In the genomic region with DNA sequence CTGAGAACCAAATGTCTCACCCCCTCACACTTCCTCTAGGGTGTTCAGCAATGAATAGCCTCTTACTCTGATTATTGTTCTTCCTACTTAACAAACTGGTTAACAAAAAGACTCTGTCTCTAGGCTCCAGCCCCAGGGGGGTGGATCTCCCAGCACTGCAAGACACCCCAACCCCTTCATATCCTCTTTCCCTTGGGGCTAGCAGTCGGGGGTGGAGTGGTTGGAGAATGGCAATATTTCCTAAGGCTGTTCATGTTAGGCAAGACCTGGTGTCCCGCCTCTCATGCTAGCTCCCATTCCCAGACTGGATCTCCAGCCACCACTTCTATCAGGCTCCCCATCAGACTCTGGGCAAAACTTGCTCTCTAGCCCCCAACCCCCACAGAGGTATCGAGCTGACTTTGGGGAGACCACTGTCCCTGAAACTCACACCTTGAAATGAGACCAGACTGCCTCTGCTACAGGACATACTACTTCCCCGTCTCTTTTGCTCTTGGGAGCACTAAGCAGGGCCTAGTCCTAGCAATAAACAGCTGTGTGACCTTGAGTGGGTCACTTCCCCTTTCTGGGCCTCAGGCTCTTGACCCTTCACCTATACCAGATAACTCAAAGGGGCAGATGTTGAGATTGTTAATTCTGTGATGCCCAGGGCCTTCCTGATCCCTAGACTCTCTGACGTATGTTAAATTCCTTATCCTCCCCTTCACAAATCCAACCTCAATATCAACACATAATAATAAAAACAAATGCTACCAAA, we compare ENCODE assay signal across 1 cellular context.
TF ChIP-seq lines count a peak whose summit lies in the region.

No MANE protein-coding gene starts in this region.

TF ChIP-seq in HepG2, 621 proteins besides CTCF, POLR2A, EP300 and RAD21 (continues in another document):
- TF ChIP-seq ZNF501 (CRISPR knock-in tag; IDR thresholded peaks at IDR 0.05), result no peak
- peak; percentile 38; the same call in 1 of the 2 replicates for TF ChIP-seq RARA (CRISPR knock-in tag; IDR thresholded peaks at IDR 0.05)
- TF ChIP-seq SAP130 (CRISPR knock-in tag; IDR thresholded peaks at IDR 0.05; ENCODE audit: low read depth), result peak; percentile 32; the same call in 1 of the 2 replicates
- TF ChIP-seq ZNF318 (CRISPR knock-in tag; IDR thresholded peaks at IDR 0.05), result no peak
- no peak for TF ChIP-seq ZNF775 (CRISPR knock-in tag; IDR thresholded peaks at IDR 0.05; ENCODE audit: borderline replicate concordance)
- no peak for TF ChIP-seq NFE2L1 (CRISPR knock-in tag; IDR thresholded peaks at IDR 0.05; ENCODE audit: borderline replicate concordance)
- TF ChIP-seq, protein P1, sequence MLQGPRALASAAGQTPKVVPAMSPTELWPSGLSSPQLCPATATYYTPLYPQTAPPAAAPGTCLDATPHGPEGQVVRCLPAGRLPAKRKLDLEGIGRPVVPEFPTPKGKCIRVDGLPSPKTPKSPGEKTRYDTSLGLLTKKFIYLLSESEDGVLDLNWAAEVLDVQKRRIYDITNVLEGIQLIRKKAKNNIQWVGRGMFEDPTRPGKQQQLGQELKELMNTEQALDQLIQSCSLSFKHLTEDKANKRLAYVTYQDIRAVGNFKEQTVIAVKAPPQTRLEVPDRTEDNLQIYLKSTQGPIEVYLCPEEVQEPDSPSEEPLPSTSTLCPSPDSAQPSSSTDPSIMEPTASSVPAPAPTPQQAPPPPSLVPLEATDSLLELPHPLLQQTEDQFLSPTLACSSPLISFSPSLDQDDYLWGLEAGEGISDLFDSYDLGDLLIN (CRISPR knock-in tag; IDR thresholded peaks at IDR 0.05; ENCODE audit: borderline replicate concordance), result no peak
- 0 out of 2 replicates have a peak, but pooled peaks have one; percentile 22 for TF ChIP-seq ETV5 (CRISPR knock-in tag; IDR thresholded peaks at IDR 0.05; ENCODE audit: borderline replicate concordance)
- TF ChIP-seq SMAD1 (CRISPR knock-in tag; IDR thresholded peaks at IDR 0.05; ENCODE audit: borderline replicate concordance, low read depth), result no peak
- TF ChIP-seq ZEB1 (IDR thresholded peaks at IDR 0.05; ENCODE audit: insufficient replicate concordance, low read depth), result no peak
- TF ChIP-seq ZNF225 (CRISPR knock-in tag; IDR thresholded peaks at IDR 0.05), result no peak
- TF ChIP-seq RFXANK (CRISPR knock-in tag; IDR thresholded peaks at IDR 0.05), result no peak
- TF ChIP-seq FOXC1 (CRISPR knock-in tag; IDR thresholded peaks at IDR 0.05; ENCODE audit: borderline replicate concordance), result no peak
- TF ChIP-seq ZSCAN25 (CRISPR knock-in tag; IDR thresholded peaks at IDR 0.05), result no peak
- peak; percentile 92 for TF ChIP-seq RXRB (CRISPR knock-in tag; IDR thresholded peaks at IDR 0.05; ENCODE audit: borderline replicate concordance)
- TF ChIP-seq ZNF264 (CRISPR knock-in tag; IDR thresholded peaks at IDR 0.05), result no peak
- TF ChIP-seq RXRA (CRISPR knock-in tag; IDR thresholded peaks at IDR 0.05), result peak; percentile 43; the same call in 1 of the 2 replicates
- TF ChIP-seq SOX5 (CRISPR knock-in tag; IDR thresholded peaks at IDR 0.05; ENCODE audit: borderline replicate concordance), result 0 out of 2 replicates have a peak, but pooled peaks have one; percentile 18
- no peak for TF ChIP-seq ZNF333 (CRISPR knock-in tag; IDR thresholded peaks at IDR 0.05; ENCODE audit: borderline replicate concordance)
- TF ChIP-seq FUBP1 (CRISPR knock-in tag; IDR thresholded peaks at IDR 0.05; ENCODE audit: borderline replicate concordance), result no peak
- no peak for TF ChIP-seq EED (CRISPR knock-in tag; IDR thresholded peaks at IDR 0.05)
- TF ChIP-seq FIP1L1 (IDR thresholded peaks at IDR 0.05; ENCODE audit: borderline replicate concordance, insufficient read depth, low read depth, low read length), result no peak
- TF ChIP-seq TARDBP (CRISPR knock-in tag; IDR thresholded peaks at IDR 0.05), result peak; percentile 63; the same call in 1 of the 2 replicates
- TF ChIP-seq ZMYM3 (CRISPR knock-in tag; IDR thresholded peaks at IDR 0.05), result peak; percentile 63; the same call in 1 of the 2 replicates
- TF ChIP-seq BCL6 (CRISPR knock-in tag; IDR thresholded peaks at IDR 0.05), result peak; percentile 35; the same call in 1 of the 2 replicates
- TF ChIP-seq, protein P2, sequence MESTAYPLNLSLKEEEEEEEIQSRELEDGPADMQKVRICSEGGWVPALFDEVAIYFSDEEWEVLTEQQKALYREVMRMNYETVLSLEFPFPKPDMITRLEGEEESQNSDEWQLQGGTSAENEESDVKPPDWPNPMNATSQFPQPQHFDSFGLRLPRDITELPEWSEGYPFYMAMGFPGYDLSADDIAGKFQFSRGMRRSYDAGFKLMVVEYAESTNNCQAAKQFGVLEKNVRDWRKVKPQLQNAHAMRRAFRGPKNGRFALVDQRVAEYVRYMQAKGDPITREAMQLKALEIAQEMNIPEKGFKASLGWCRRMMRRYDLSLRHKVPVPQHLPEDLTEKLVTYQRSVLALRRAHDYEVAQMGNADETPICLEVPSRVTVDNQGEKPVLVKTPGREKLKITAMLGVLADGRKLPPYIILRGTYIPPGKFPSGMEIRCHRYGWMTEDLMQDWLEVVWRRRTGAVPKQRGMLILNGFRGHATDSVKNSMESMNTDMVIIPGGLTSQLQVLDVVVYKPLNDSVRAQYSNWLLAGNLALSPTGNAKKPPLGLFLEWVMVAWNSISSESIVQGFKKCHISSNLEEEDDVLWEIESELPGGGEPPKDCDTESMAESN (CRISPR knock-in tag; conservative IDR thresholded peaks at IDR 0.05), result no peak
- TF ChIP-seq, protein P3, sequence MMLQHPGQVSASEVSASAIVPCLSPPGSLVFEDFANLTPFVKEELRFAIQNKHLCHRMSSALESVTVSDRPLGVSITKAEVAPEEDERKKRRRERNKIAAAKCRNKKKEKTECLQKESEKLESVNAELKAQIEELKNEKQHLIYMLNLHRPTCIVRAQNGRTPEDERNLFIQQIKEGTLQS (CRISPR knock-in tag; IDR thresholded peaks at IDR 0.05), result no peak
- TF ChIP-seq ATF7-NPFF (CRISPR knock-in tag; IDR thresholded peaks at IDR 0.05; ENCODE audit: low read depth), result no peak
- no peak for TF ChIP-seq GATAD1 (CRISPR knock-in tag; IDR thresholded peaks at IDR 0.05)
- TF ChIP-seq, protein P4, sequence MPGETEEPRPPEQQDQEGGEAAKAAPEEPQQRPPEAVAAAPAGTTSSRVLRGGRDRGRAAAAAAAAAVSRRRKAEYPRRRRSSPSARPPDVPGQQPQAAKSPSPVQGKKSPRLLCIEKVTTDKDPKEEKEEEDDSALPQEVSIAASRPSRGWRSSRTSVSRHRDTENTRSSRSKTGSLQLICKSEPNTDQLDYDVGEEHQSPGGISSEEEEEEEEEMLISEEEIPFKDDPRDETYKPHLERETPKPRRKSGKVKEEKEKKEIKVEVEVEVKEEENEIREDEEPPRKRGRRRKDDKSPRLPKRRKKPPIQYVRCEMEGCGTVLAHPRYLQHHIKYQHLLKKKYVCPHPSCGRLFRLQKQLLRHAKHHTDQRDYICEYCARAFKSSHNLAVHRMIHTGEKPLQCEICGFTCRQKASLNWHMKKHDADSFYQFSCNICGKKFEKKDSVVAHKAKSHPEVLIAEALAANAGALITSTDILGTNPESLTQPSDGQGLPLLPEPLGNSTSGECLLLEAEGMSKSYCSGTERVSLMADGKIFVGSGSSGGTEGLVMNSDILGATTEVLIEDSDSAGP (CRISPR knock-in tag; IDR thresholded peaks at IDR 0.05; ENCODE audit: borderline replicate concordance), result 0 out of 2 replicates have a peak, but pooled peaks have one; percentile 35
- TF ChIP-seq ZFP90 (CRISPR knock-in tag; IDR thresholded peaks at IDR 0.05; ENCODE audit: borderline replicate concordance), result no peak
- no peak for TF ChIP-seq SRSF4 (IDR thresholded peaks at IDR 0.05; ENCODE audit: low read depth, low read length, poor library complexity, severe bottlenecking)
- TF ChIP-seq, protein P5, sequence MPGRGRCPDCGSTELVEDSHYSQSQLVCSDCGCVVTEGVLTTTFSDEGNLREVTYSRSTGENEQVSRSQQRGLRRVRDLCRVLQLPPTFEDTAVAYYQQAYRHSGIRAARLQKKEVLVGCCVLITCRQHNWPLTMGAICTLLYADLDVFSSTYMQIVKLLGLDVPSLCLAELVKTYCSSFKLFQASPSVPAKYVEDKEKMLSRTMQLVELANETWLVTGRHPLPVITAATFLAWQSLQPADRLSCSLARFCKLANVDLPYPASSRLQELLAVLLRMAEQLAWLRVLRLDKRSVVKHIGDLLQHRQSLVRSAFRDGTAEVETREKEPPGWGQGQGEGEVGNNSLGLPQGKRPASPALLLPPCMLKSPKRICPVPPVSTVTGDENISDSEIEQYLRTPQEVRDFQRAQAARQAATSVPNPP (CRISPR knock-in tag; IDR thresholded peaks at IDR 0.05), result no peak
- TF ChIP-seq JUND (CRISPR knock-in tag; IDR thresholded peaks at IDR 0.05), result no peak
- TF ChIP-seq USF2 (IDR thresholded peaks at IDR 0.05; ENCODE audit: low read depth, low read length), result no peak
- TF ChIP-seq USF2 (CRISPR knock-in tag; IDR thresholded peaks at IDR 0.05; ENCODE audit: borderline replicate concordance), result no peak
- no peak for TF ChIP-seq CREM (IDR thresholded peaks at IDR 0.05)
- no peak for TF ChIP-seq CREM (CRISPR knock-in tag; IDR thresholded peaks at IDR 0.05)
- TF ChIP-seq ZNF644 (CRISPR knock-in tag; IDR thresholded peaks at IDR 0.05; ENCODE audit: low read depth), result no peak
- no peak for TF ChIP-seq SIX4 (CRISPR knock-in tag; IDR thresholded peaks at IDR 0.05)
- TF ChIP-seq ZNF768 (CRISPR knock-in tag; IDR thresholded peaks at IDR 0.05), result peak; percentile 78; the same call in 1 of the 2 replicates
- no peak for TF ChIP-seq MIXL1 (CRISPR knock-in tag; IDR thresholded peaks at IDR 0.05)
- TF ChIP-seq NFIB (CRISPR knock-in tag; IDR thresholded peaks at IDR 0.05; ENCODE audit: borderline replicate concordance), result no peak
